ENCODE assay signal across 10 cellular contexts in genomic region chr1:93670141-93670540, GRCh38. TPM values are rescaled to one million over a fixed set of nuclear protein-coding genes. Genes with fewer than 3 reads are reported as not detected.
DNase-seq lines count a peak whose midpoint lies in the region; ATAC-seq and TF ChIP-seq lines count a peak whose summit lies in the region.
"Had no signal": no experiment of that assay in that cellular context is flagged by ENCODE, and none has a peak within 500 bp of the region (broad histone marks: within the 10 kb centered on the region; RNA-seq: fewer than 3 reads in every experiment).

No MANE protein-coding gene starts in this region.

- H3K4me1 Mint-ChIP-seq in activated naive CD4-positive, alpha-beta T cell treated with anti-CD3 and anti-CD28 coated beads for 36 hours (ENCODE audit: low read depth): no peaks in the 10 kb centered on the region

- no peak overlapping the region for H3K27ac Mint-ChIP-seq in activated naive CD4-positive, alpha-beta T cell treated with anti-CD3 and anti-CD28 coated beads for 36 hours

- H3K4me3 Mint-ChIP-seq in activated naive CD4-positive, alpha-beta T cell treated with anti-CD3 and anti-CD28 coated beads for 36 hours: no peak overlapping the region

- no peak for ATAC-seq in HG03135 (IDR thresholded peaks at IDR 0.05; ENCODE audit: unreplicated experiment)

- in situ Hi-C loops in SK-MEL-5 (cut with HindIII; ENCODE audit: low pct_unique_long_range_greater_than_20kb, low sequenced_read_pairs): loop anchor here (10.0 kb wide), 1 partner anchor 115 kb away; no protein-coding TSS in a partner anchor

- H3K27me3 Mint-ChIP-seq in activated naive CD4-positive, alpha-beta T cell treated with anti-CD3 and anti-CD28 coated beads for 36 hours (ENCODE audit: low read depth): no peaks in the 10 kb centered on the region

- H3K4me3 ChIP-seq in fibroblast of villous mesenchyme (ENCODE audit: low read depth, low read length) (no peak overlapping the region), rectal smooth muscle tissue (ENCODE audit: low read length) (no peak overlapping the region)
- H3K4me3 ChIP-seq: ascending aorta had no signal

- no peaks in the 10 kb centered on the region for H3K36me3 Mint-ChIP-seq in activated naive CD4-positive, alpha-beta T cell treated with anti-CD3 and anti-CD28 coated beads for 36 hours (ENCODE audit: low read depth)

- peak; percentile 68 for DNase-seq in GM04504 (ENCODE audit: low read depth)
- DNase-seq in SK-MEL-5 (ENCODE audit: low read depth, low spot score): peak; percentile 95
- DNase-seq in fibroblast of villous mesenchyme (ENCODE audit: low read depth): peak; percentile 81
- DNase-seq in GF-D8 (lab: John Stamatoyannopoulos, UW): no peak
- no peak for DNase-seq in activated naive CD4-positive, alpha-beta T cell treated with anti-CD3 and anti-CD28 coated beads for 36 hours
- DNase-seq in NCI-H2171 (lab: John Stamatoyannopoulos, UW): no peak
- DNase-seq: WERI-Rb-1 had no signal

- H3K9me3 Mint-ChIP-seq in activated naive CD4-positive, alpha-beta T cell treated with anti-CD3 and anti-CD28 coated beads for 36 hours: no peaks in the 10 kb centered on the region

- TF ChIP-seq CTCF in fibroblast of villous mesenchyme (IDR thresholded peaks at IDR 0.05; ENCODE audit: insufficient read depth, low read depth, low read length): no peak

- peak overlapping the region; percentile 56 for H3K27ac ChIP-seq in rectal smooth muscle tissue (ENCODE audit: low read depth, low read length)
- H3K27ac ChIP-seq: ascending aorta, WERI-Rb-1 had no signal

- CTCF ChIA-PET in activated naive CD4-positive, alpha-beta T cell treated with anti-CD3 and anti-CD28 coated beads for 36 hours (lab: Charles Lee): interaction anchor here (1.1 kb wide), 1 partner anchor 141 kb away, joined by 3 read pairs; no protein-coding TSS in a partner anchor

- no peaks in the 10 kb centered on the region for H3K36me3 ChIP-seq in rectal smooth muscle tissue (ENCODE audit: control insufficient read depth, insufficient read depth, low read length)
- H3K36me3 ChIP-seq: WERI-Rb-1 had no signal

- H3K27me3 ChIP-seq in rectal smooth muscle tissue (ENCODE audit: control insufficient read depth, insufficient read depth, low read length): no peaks in the 10 kb centered on the region
- H3K27me3 ChIP-seq: ascending aorta had no signal

- H3K9ac ChIP-seq in rectal smooth muscle tissue (ENCODE audit: low read length): no peak overlapping the region

- peaks cover 35% of the 10 kb centered on the region for H3K4me1 ChIP-seq in rectal smooth muscle tissue (ENCODE audit: control insufficient read depth, insufficient read depth, low read length)

- intact Hi-C loops in activated naive CD4-positive, alpha-beta T cell treated with anti-CD3 and anti-CD28 coated beads for 36 hours (cut with micrococcal nuclease): no loop called here

RNA-seq across cellular contexts. Expression of gene BCAR3, which starts 11.5 kb away (rescaled TPM):
- total RNA-seq in SK-MEL-5 (2014; rRNA removed; shearing (Covaris generic)): 34.5 and 36.9 TPM in 2 replicates
- 26.4 and 30.1 TPM in 2 replicates for polyA plus RNA-seq in SK-MEL-5 (2015; cell fraction: cytosol; rRNA removed)
- polyA plus RNA-seq in SK-MEL-5 (2015; cell fraction: nucleus; rRNA removed): 20.5 and 22.6 TPM in 2 replicates
- 32.0 and 36.4 TPM in 2 replicates for total RNA-seq in fibroblast of villous mesenchyme
- under 1 TPM; 0.42 to 0.55 TPM for total RNA-seq in activated naive CD4-positive, alpha-beta T cell treated with anti-CD3 and anti-CD28 coated beads for 36 hours

Comparison
In these comparisons a context has a peak if more than half of its experiments do, and no peak if none do; other contexts are left out.
1. DNase-seq: peak in GM04504 (single experiment), SK-MEL-5 (single experiment) and fibroblast of villous mesenchyme (single experiment); none in GF-D8 (single experiment), activated naive CD4-positive, alpha-beta T cell treated with anti-CD3 and anti-CD28 coated beads for 36 hours (single experiment) and NCI-H2171 (single experiment).
2. RNA of gene BCAR3, which starts 11.5 kb away (total RNA-seq): 34.5 to 36.9 TPM in SK-MEL-5 and 32.0 to 36.4 TPM in fibroblast of villous mesenchyme; 0.42 to 0.55 TPM in activated naive CD4-positive, alpha-beta T cell treated with anti-CD3 and anti-CD28 coated beads for 36 hours; every median in the first group is over 10 times any median in the second.